ENCODE assay signal across 18 cellular contexts in the genomic region with DNA sequence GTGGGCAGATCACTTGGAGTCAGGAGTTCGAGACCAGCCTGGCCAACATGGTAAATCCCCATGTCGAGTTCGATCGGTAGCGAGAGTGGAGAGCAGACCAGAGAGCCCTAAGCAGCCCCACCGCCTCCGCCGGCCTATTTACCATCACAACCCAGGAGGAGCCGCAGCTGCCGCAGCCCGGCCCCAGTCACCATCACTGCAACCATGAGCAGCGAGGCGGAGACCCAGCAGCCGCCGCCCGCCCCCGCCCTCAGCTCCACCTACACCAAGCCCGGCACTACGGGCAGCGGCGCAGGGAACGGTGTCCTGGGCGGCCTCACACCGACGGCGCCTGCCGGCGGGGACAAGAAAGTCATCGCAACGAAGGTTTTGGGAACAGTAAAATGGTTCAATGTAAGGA.
DNase-seq lines count a peak whose midpoint lies in the region; ATAC-seq, FAIRE-seq and TF ChIP-seq lines count a peak whose summit lies in the region.
"Had no signal": no experiment of that assay in that cellular context is flagged by ENCODE, and none has a peak within 500 bp of the region (broad histone marks: within the 10 kb centered on the region; RNA-seq: fewer than 3 reads in every experiment).

No MANE protein-coding gene starts in this region.

- H3K4me3 ChIP-seq in K562 (no peak overlapping the region), neuronal stem cell (ENCODE audit: low read length in 2 of 2) (no peak overlapping the region), psoas muscle (no peak overlapping the region)
- H3K4me3 ChIP-seq: BLaER1 treated with 17β-estradiol and CSF1 and Interleukin-3, amounts not matched to agents 10 nM and 100 nM; GM12878 had no signal

- CTCF ChIA-PET in K562 (lab: Yijun Ruan, JAX; ENCODE audit: low intra/inter-chr PET ratio) = interaction anchor here (0.5 kb wide), 1 partner anchor 657 kb away, joined by 6 read pairs; no protein-coding TSS in a partner anchor

- H3K9ac ChIP-seq in K562 (ENCODE audit: insufficient read depth in 1 of 2, low read depth in 2 of 2, low read length in 2 of 2) = no peak overlapping the region
- no peak overlapping the region for H3K9ac ChIP-seq in neuronal stem cell (ENCODE audit: low read depth, low read length, poor library complexity)
- H3K9ac ChIP-seq: BLaER1 treated with 17β-estradiol and CSF1 and Interleukin-3, amounts not matched to agents 10 nM and 100 nM had no signal

- H3K4ac ChIP-seq in neuronal stem cell (ENCODE audit: low read length) = no peak overlapping the region

- H2BK12ac ChIP-seq in neuronal stem cell (ENCODE audit: low read length) = no peak overlapping the region

- ATAC-seq in K562 (peak; percentile 71), psoas muscle (no peak), HG03521 (IDR thresholded peaks at IDR 0.05; ENCODE audit: unreplicated experiment) (no peak)
- ATAC-seq in stimulated activated naive CD8-positive, alpha-beta T cell treated with anti-CD3 and anti-CD28 coated beads, Interleukin-15, amount 100 ng/mL, for 72 hours = no peak
- ATAC-seq: GM12878, HCT116 had no signal

- H3K23ac ChIP-seq in neuronal stem cell (ENCODE audit: low read depth, low read length, poor library complexity) = no peak overlapping the region

- H4K8ac ChIP-seq in neuronal stem cell (ENCODE audit: low read depth, low read length) = no peak overlapping the region

- H3K18ac ChIP-seq in neuronal stem cell (ENCODE audit: low read length) = peak overlapping the region; percentile 48

- DNase-seq in ELF-1 (ENCODE audit: low read depth, low spot score) (peak; percentile 82), K562 (ENCODE audit: extremely low read depth in 1 of 4, low spot score in 3 of 4) (peak in 3 of 4 experiments; percentile 5 to 15 (median 14)), iPS-NIHi7 (ENCODE audit: extremely low spot score) (peak; percentile 76), neuronal stem cell (ENCODE audit: low spot score) (no peak), psoas muscle (no peak), NCI-H2227 (lab: John Stamatoyannopoulos, UW; ENCODE audit: unreplicated experiment) (no peak)
- no peak for DNase-seq in stimulated activated naive CD8-positive, alpha-beta T cell treated with anti-CD3 and anti-CD28 coated beads, Interleukin-15, amount 100 ng/mL, for 72 hours
- DNase-seq: Calu3; CD4-positive, CD25-positive, alpha-beta regulatory T cell; DMS 273 treated with DMSO at 0.1 percent for 48 hours; GOT3 had no signal

- H3K27me3 ChIP-seq in K562 (ENCODE audit: control insufficient read depth in 2 of 2, insufficient read depth in 2 of 2, low read length in 2 of 2) = peaks cover 38 to 57% of the 10 kb centered on the region in 2 experiments
- H3K27me3 ChIP-seq in neuronal stem cell (ENCODE audit: control insufficient read depth in 3 of 3, insufficient read depth in 3 of 3, low read depth in 1 of 3, low read length in 3 of 3) = peaks cover 0 to 35% (median 0%) of the 10 kb centered on the region in 3 experiments
- H3K27me3 ChIP-seq in psoas muscle (ENCODE audit: insufficient read depth in 3 of 3, low read length in 2 of 3) = no peaks in the 10 kb centered on the region
- H3K27me3 ChIP-seq: BLaER1 treated with 17β-estradiol and CSF1 and Interleukin-3, amounts not matched to agents 10 nM and 100 nM had no signal

- H2AK5ac ChIP-seq in neuronal stem cell (ENCODE audit: low read depth, low read length) = no peak overlapping the region

- H3K4me1 ChIP-seq in K562 (replicated peaks in 1 of 2; ENCODE audit: control insufficient read depth in 2 of 2, insufficient read depth in 2 of 2, low read length in 2 of 2) = peaks cover 0 to 4% of the 10 kb centered on the region in 2 experiments; a peak in 1 of 5 replicates
- no peaks in the 10 kb centered on the region for H3K4me1 ChIP-seq in neuronal stem cell (ENCODE audit: control insufficient read depth in 2 of 2, insufficient read depth in 1 of 2, low read depth in 1 of 2, low read length in 2 of 2)
- H3K4me1 ChIP-seq in psoas muscle = peaks cover 20% of the 10 kb centered on the region

- FAIRE-seq in K562 (lab: Jason Lieb, UNC) = no peak
- FAIRE-seq: GM12878, GM18507 had no signal

- H3K9me3 ChIP-seq in K562 (replicated peaks; ENCODE audit: control insufficient read depth, insufficient read depth, low read depth, low read length) (no peaks in the 10 kb centered on the region; the same call in 1 of the 2 replicates), neuronal stem cell (replicated peaks in 1 of 2; ENCODE audit: control insufficient read depth in 2 of 2, insufficient read depth in 1 of 2, low read depth in 1 of 2, low read length in 2 of 2) (no peaks in the 10 kb centered on the region), psoas muscle (no peaks in the 10 kb centered on the region)

- H3K4me1 Mint-ChIP-seq in stimulated activated naive CD8-positive, alpha-beta T cell treated with anti-CD3 and anti-CD28 coated beads, Interleukin-15, amount 100 ng/mL, for 72 hours = peaks cover 5% of the 10 kb centered on the region
- H3K4me1 Mint-ChIP-seq: CD4-positive, CD25-positive, alpha-beta regulatory T cell had no signal

- no peak overlapping the region for H3K4me2 ChIP-seq in K562 (ENCODE audit: insufficient read depth, low read length)
- no peak overlapping the region for H3K4me2 ChIP-seq in neuronal stem cell (ENCODE audit: insufficient read depth, low read length, poor library complexity, severe bottlenecking)
- H3K4me2 ChIP-seq: BLaER1 treated with 17β-estradiol and CSF1 and Interleukin-3, amounts not matched to agents 10 nM and 100 nM had no signal

- no peak for TF ChIP-seq RAD21 in K562 (CRISPR knock-in tag; conservative IDR thresholded peaks at IDR 0.05 in 1 of 2, IDR thresholded peaks at IDR 0.05 in 1 of 2)

- H3K36me3 ChIP-seq in K562 (ENCODE audit: control insufficient read depth, insufficient read depth, low read length) (no peaks in the 10 kb centered on the region), neuronal stem cell (replicated peaks in 1 of 2; ENCODE audit: control insufficient read depth in 2 of 2, insufficient read depth in 2 of 2, low read length in 2 of 2) (no peaks in the 10 kb centered on the region), psoas muscle (ENCODE audit: insufficient read depth in 1 of 2, low read depth in 1 of 2) (no peaks in the 10 kb centered on the region)
- H3K36me3 ChIP-seq: BLaER1 treated with 17β-estradiol and CSF1 and Interleukin-3, amounts not matched to agents 10 nM and 100 nM had no signal

- H3K27me3 Mint-ChIP-seq in stimulated activated naive CD8-positive, alpha-beta T cell treated with anti-CD3 and anti-CD28 coated beads, Interleukin-15, amount 100 ng/mL, for 72 hours = peaks cover 66% of the 10 kb centered on the region

- H2BK120ac ChIP-seq in neuronal stem cell (ENCODE audit: low read depth, low read length) = no peak overlapping the region

- no peak overlapping the region for H2BK5ac ChIP-seq in neuronal stem cell (ENCODE audit: low read length)

- peaks cover 5% of the 10 kb centered on the region; the same call in 1 of the 2 replicates for H4K20me1 ChIP-seq in K562 (replicated peaks; ENCODE audit: control insufficient read depth, insufficient read depth, low read length)
- H4K20me1 ChIP-seq: BLaER1 treated with 17β-estradiol and CSF1 and Interleukin-3, amounts not matched to agents 10 nM and 100 nM had no signal

- H3K9me3 Mint-ChIP-seq in stimulated activated naive CD8-positive, alpha-beta T cell treated with anti-CD3 and anti-CD28 coated beads, Interleukin-15, amount 100 ng/mL, for 72 hours = no peaks in the 10 kb centered on the region
- H3K9me3 Mint-ChIP-seq: IgD-negative memory B cell had no signal

- WGBS in K562 (ENCODE audit: insufficient coverage, low coverage, missing lambda C conversion rate) = 3% methylated on average over 20 of the region's 30 CpGs
- WGBS in neuronal stem cell (ENCODE audit: extremely low coverage in 2 of 2, insufficient read length in 2 of 2, insufficient replicate concordance in 1 of 2), 2 donors = no CpG with 5 or more reads among the region's 30 CpGs
- WGBS in psoas muscle, 3 donors = 69 to 74% (median 71%) methylated on average over 30 of the region's 30 CpGs

- in situ Hi-C loops in K562 (cut with MboI) = no loop called here

- intact Hi-C loops in K562 (cut with micrococcal nuclease) (no loop called here), psoas muscle (cut with DNase I) (no loop called here)

- no peak overlapping the region for H2AFZ ChIP-seq in K562 (ENCODE audit: low read depth, low read length)
- H2AFZ ChIP-seq in neuronal stem cell (ENCODE audit: low read length) = no peak overlapping the region

- no peaks in the 10 kb centered on the region for H3K79me1 ChIP-seq in neuronal stem cell (ENCODE audit: low read depth, low read length)

- no peak overlapping the region for H4K91ac ChIP-seq in neuronal stem cell (ENCODE audit: low read depth, low read length, poor library complexity)

- H2BK15ac ChIP-seq in neuronal stem cell (ENCODE audit: low read length) = no peak overlapping the region

- H3K4me3 Mint-ChIP-seq in stimulated activated naive CD8-positive, alpha-beta T cell treated with anti-CD3 and anti-CD28 coated beads, Interleukin-15, amount 100 ng/mL, for 72 hours = no peak overlapping the region
- H3K4me3 Mint-ChIP-seq: CD4-positive, CD25-positive, alpha-beta regulatory T cell had no signal

- TF ChIP-seq CTCF in K562 (IDR thresholded peaks at IDR 0.05 in 2 of 3, conservative IDR thresholded peaks at IDR 0.05 in 1 of 3; ENCODE audit: insufficient read depth in 2 of 3, low read depth in 1 of 3, low read length in 3 of 3) = no peak
- TF ChIP-seq CTCF in psoas muscle (IDR thresholded peaks at IDR 0.05) = no peak

- H3K27ac ChIP-seq in K562 (ENCODE audit: extremely low read depth, low read depth, low read length) (no peak overlapping the region), neuronal stem cell (replicated peaks; ENCODE audit: low read length) (no peak overlapping the region), psoas muscle (no peak overlapping the region)
- H3K27ac ChIP-seq: 22Rv1; BLaER1 treated with 17β-estradiol and CSF1 and Interleukin-3, amounts not matched to agents 10 nM and 100 nM had no signal

- TF ChIP-seq EP300 in K562 (IDR thresholded peaks at IDR 0.05; ENCODE audit: low read length) = no peak

- POLR2A ChIA-PET in K562 (lab: Yijun Ruan, JAX) = no interaction called here

- no peak for TF ChIP-seq POLR2A in K562 (conservative IDR thresholded peaks at IDR 0.05)

- H3K79me2 ChIP-seq in K562 (ENCODE audit: control insufficient read depth, insufficient read depth, low read length) = no peaks in the 10 kb centered on the region

- no TSS peak for BruUV-seq in K562 (replicated peaks; lab: Mats Ljungman, UMichigan)

- H3K14ac ChIP-seq in neuronal stem cell (ENCODE audit: low read length) = no peak overlapping the region

- no peak overlapping the region for H3K27ac Mint-ChIP-seq in stimulated activated naive CD8-positive, alpha-beta T cell treated with anti-CD3 and anti-CD28 coated beads, Interleukin-15, amount 100 ng/mL, for 72 hours
- H3K27ac Mint-ChIP-seq: CD4-positive, CD25-positive, alpha-beta regulatory T cell had no signal

- peaks cover 2% of the 10 kb centered on the region for H3K9me1 ChIP-seq in K562 (ENCODE audit: control insufficient read depth, insufficient read depth, low read length)

TF ChIP-seq in K562, 482 proteins besides CTCF, POLR2A, EP300 and RAD21 (continues in another document):
- no peak for TF ChIP-seq BRD4 (IDR thresholded peaks at IDR 0.05)
- TF ChIP-seq EGR1 (conservative IDR thresholded peaks at IDR 0.05) = peak; percentile 36; the same call in 1 of the 2 replicates

Comparison
In these comparisons a context has a peak if more than half of its experiments do, and no peak if none do; other contexts are left out.
1. DNase-seq: peak in ELF-1 (single experiment), K562 (3 of 4) and iPS-NIHi7 (single experiment); none in neuronal stem cell (single experiment), psoas muscle (0 of 2), stimulated activated naive CD8-positive, alpha-beta T cell treated with anti-CD3 and anti-CD28 coated beads, Interleukin-15, amount 100 ng/mL, for 72 hours (0 of 2) and NCI-H2227 (single experiment).